In the genomic region with DNA sequence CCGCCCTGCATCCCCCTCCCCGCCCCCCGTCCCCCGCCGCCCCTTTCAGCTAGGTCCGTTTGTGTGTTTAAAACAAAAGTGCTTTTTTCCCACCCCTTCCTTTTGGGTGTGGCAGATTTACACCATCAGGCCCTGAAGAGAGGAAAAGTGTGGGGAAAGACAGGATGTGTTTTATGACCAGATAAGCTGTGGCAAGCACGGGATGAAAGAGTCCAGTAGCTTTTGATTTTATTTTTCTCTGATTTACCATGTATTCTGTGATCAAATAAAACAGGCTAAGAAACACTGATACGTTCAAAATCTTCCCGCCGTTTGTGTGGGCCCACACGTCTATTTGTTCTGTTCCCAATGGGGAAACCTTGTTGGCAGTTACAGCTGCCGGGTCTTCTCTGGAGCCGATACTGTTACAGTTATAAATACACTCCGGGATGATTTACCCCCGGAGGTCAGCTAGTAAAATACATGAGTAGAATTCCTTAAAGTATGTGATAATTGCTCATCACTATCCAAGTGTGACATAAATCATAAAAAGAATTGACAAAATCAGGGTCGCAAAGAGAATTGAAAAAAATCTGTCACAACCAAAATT, we compare ENCODE assay signal across 12 cellular contexts. TPM values are rescaled to one million over a fixed set of nuclear protein-coding genes. Genes with fewer than 3 reads are reported as not detected.
A peak's percentile ranks its signal among the peaks of the same experiment; 100 is the strongest.
DNase-seq lines count a peak whose midpoint lies in the region; ATAC-seq, FAIRE-seq and TF ChIP-seq lines count a peak whose summit lies in the region.
"Had no signal": no experiment of that assay in that cellular context is flagged by ENCODE, and none has a peak within 500 bp of the region (broad histone marks: within the 10 kb centered on the region; RNA-seq: fewer than 3 reads in every experiment).

No MANE protein-coding gene starts in this region.

- no peak for FAIRE-seq in urothelium cell line (lab: Jason Lieb, UNC)

- peaks cover 12% of the 10 kb centered on the region for H3K4me1 Mint-ChIP-seq in activated naive CD8-positive, alpha-beta T cell (ENCODE audit: low read depth)
- H3K4me1 Mint-ChIP-seq in activated naive CD8-positive, alpha-beta T cell treated with anti-CD3 and anti-CD28 coated beads, Interleukin-2, amount 50 U/mL, for 24 hours = peaks cover 7% of the 10 kb centered on the region
- H3K4me1 Mint-ChIP-seq in activated naive CD8-positive, alpha-beta T cell treated with anti-CD3 and anti-CD28 coated beads, Interleukin-2, amount 10 ng/mL, durations not matched to agents 7 days and 5 days = peaks cover 15% of the 10 kb centered on the region
- H3K4me1 Mint-ChIP-seq in activated T-helper 1 cell treated with anti-CD3 and anti-CD28 coated beads, Interleukin-12 subunit alpha, Interleukin-12 subunit beta, Interleukin-2, Interleukin-4 antibody, amounts not matched to agents 30 ng/mL and 10 ng/mL and 1 ng/mL, durations not matched to agents 14 hours and 24 hours and 36 hours (ENCODE audit: low read depth) = peaks cover 22% of the 10 kb centered on the region

- TF ChIP-seq POLR2A in suprapubic skin (IDR thresholded peaks at IDR 0.05) = no peak

- POLR2A ChIA-PET in activated naive CD8-positive, alpha-beta T cell treated with anti-CD3 and anti-CD28 coated beads, Interleukin-2, amount 10 ng/mL, durations not matched to agents 7 days and 5 days (lab: Charles Lee) = no interaction called here

- TF ChIP-seq EP300 in suprapubic skin (IDR thresholded peaks at IDR 0.05) = no peak

- 30% methylated on average over 16 of the region's 16 CpGs for WGBS in suprapubic skin

- no peak for DNase-seq in activated naive CD8-positive, alpha-beta T cell treated with anti-CD3 and anti-CD28 coated beads, Interleukin-2, amount 50 U/mL, for 24 hours
- no peak for DNase-seq in activated naive CD8-positive, alpha-beta T cell treated with anti-CD3 and anti-CD28 coated beads, Interleukin-2, amount 10 ng/mL, durations not matched to agents 7 days and 5 days
- DNase-seq in lower lobe of right lung (no peak), urothelium cell line (ENCODE audit: low spot score) (peak; percentile 10), suprapubic skin (ENCODE audit: low spot score in 2 of 2) (no peak), NCI-H187 treated with DMSO at 0.1 percent for 48 hours (lab: John Stamatoyannopoulos, UW) (no peak)
- DNase-seq in activated T-helper 1 cell treated with anti-CD3 and anti-CD28 coated beads, Interleukin-12 subunit alpha, Interleukin-12 subunit beta, Interleukin-2, Interleukin-4 antibody, amounts not matched to agents 30 ng/mL and 10 ng/mL and 1 ng/mL, durations not matched to agents 14 hours and 24 hours and 36 hours (ENCODE audit: low spot score) = no peak
- DNase-seq: amygdala had no signal

- no peak overlapping the region for H3K4me3 ChIP-seq in lower lobe of right lung
- H3K4me3 ChIP-seq in suprapubic skin = no peak overlapping the region
- H3K4me3 ChIP-seq: HAP-1 had no signal

- ATAC-seq in activated naive CD8-positive, alpha-beta T cell treated with anti-CD3 and anti-CD28 coated beads, Interleukin-2, amount 50 U/mL, for 24 hours = no peak
- ATAC-seq in activated naive CD8-positive, alpha-beta T cell treated with anti-CD3 and anti-CD28 coated beads, Interleukin-2, amount 10 ng/mL, durations not matched to agents 7 days and 5 days (ENCODE audit: low read depth) = no peak
- no peak for ATAC-seq in lower lobe of right lung

- no peak for TF ChIP-seq CTCF in lower lobe of right lung (IDR thresholded peaks at IDR 0.05)
- TF ChIP-seq CTCF in suprapubic skin (IDR thresholded peaks at IDR 0.05) = no peak

- H3K36me3 Mint-ChIP-seq in activated naive CD8-positive, alpha-beta T cell = peaks cover 9% of the 10 kb centered on the region
- peaks cover 7% of the 10 kb centered on the region for H3K36me3 Mint-ChIP-seq in activated naive CD8-positive, alpha-beta T cell treated with anti-CD3 and anti-CD28 coated beads, Interleukin-2, amount 50 U/mL, for 24 hours (ENCODE audit: low read depth)
- H3K36me3 Mint-ChIP-seq in activated naive CD8-positive, alpha-beta T cell treated with anti-CD3 and anti-CD28 coated beads, Interleukin-2, amount 10 ng/mL, durations not matched to agents 7 days and 5 days = peaks cover 10% of the 10 kb centered on the region
- H3K36me3 Mint-ChIP-seq in activated T-helper 1 cell treated with anti-CD3 and anti-CD28 coated beads, Interleukin-12 subunit alpha, Interleukin-12 subunit beta, Interleukin-2, Interleukin-4 antibody, amounts not matched to agents 30 ng/mL and 10 ng/mL and 1 ng/mL, durations not matched to agents 14 hours and 24 hours and 36 hours (ENCODE audit: low read depth) = peaks cover 7% of the 10 kb centered on the region

- H3K27me3 ChIP-seq in lower lobe of right lung (ENCODE audit: low read depth) = no peaks in the 10 kb centered on the region
- no peaks in the 10 kb centered on the region for H3K27me3 ChIP-seq in suprapubic skin

- peaks cover 8% of the 10 kb centered on the region for H3K9me3 Mint-ChIP-seq in activated naive CD8-positive, alpha-beta T cell (ENCODE audit: low read depth)
- H3K9me3 Mint-ChIP-seq in activated naive CD8-positive, alpha-beta T cell treated with anti-CD3 and anti-CD28 coated beads, Interleukin-2, amount 50 U/mL, for 24 hours = peaks cover 16% of the 10 kb centered on the region
- peaks cover 3% of the 10 kb centered on the region for H3K9me3 Mint-ChIP-seq in activated naive CD8-positive, alpha-beta T cell treated with anti-CD3 and anti-CD28 coated beads, Interleukin-2, amount 10 ng/mL, durations not matched to agents 7 days and 5 days
- no peaks in the 10 kb centered on the region for H3K9me3 Mint-ChIP-seq in activated T-helper 1 cell treated with anti-CD3 and anti-CD28 coated beads, Interleukin-12 subunit alpha, Interleukin-12 subunit beta, Interleukin-2, Interleukin-4 antibody, amounts not matched to agents 30 ng/mL and 10 ng/mL and 1 ng/mL, durations not matched to agents 14 hours and 24 hours and 36 hours

- H3K27ac ChIP-seq in lower lobe of right lung = peak overlapping the region; percentile 38
- no peak overlapping the region for H3K27ac ChIP-seq in suprapubic skin

- intact Hi-C loops in lower lobe of right lung (cut with DNase I) = no loop called here
- intact Hi-C loops in activated T-helper 1 cell treated with anti-CD3 and anti-CD28 coated beads, Interleukin-12 subunit alpha, Interleukin-12 subunit beta, Interleukin-2, Interleukin-4 antibody, amounts not matched to agents 30 ng/mL and 10 ng/mL and 1 ng/mL, durations not matched to agents 14 hours and 24 hours and 36 hours (cut with micrococcal nuclease) = no loop called here

- H3K27ac Mint-ChIP-seq in activated naive CD8-positive, alpha-beta T cell = no peak overlapping the region
- no peak overlapping the region for H3K27ac Mint-ChIP-seq in activated naive CD8-positive, alpha-beta T cell treated with anti-CD3 and anti-CD28 coated beads, Interleukin-2, amount 50 U/mL, for 24 hours
- H3K27ac Mint-ChIP-seq in activated naive CD8-positive, alpha-beta T cell treated with anti-CD3 and anti-CD28 coated beads, Interleukin-2, amount 10 ng/mL, durations not matched to agents 7 days and 5 days = peak overlapping the region; percentile 33
- no peak overlapping the region for H3K27ac Mint-ChIP-seq in activated T-helper 1 cell treated with anti-CD3 and anti-CD28 coated beads, Interleukin-12 subunit alpha, Interleukin-12 subunit beta, Interleukin-2, Interleukin-4 antibody, amounts not matched to agents 30 ng/mL and 10 ng/mL and 1 ng/mL, durations not matched to agents 14 hours and 24 hours and 36 hours
- H3K27ac Mint-ChIP-seq: progenitor cell of endocrine pancreas had no signal

- H3K36me3 ChIP-seq in lower lobe of right lung = no peaks in the 10 kb centered on the region
- no peaks in the 10 kb centered on the region for H3K36me3 ChIP-seq in suprapubic skin
- H3K36me3 ChIP-seq: HAP-1 had no signal

- peaks cover 6% of the 10 kb centered on the region for H3K4me1 ChIP-seq in lower lobe of right lung
- peaks cover 16% of the 10 kb centered on the region for H3K4me1 ChIP-seq in suprapubic skin

- peak overlapping the region; percentile 23 for H3K4me3 Mint-ChIP-seq in activated naive CD8-positive, alpha-beta T cell
- no peak overlapping the region for H3K4me3 Mint-ChIP-seq in activated naive CD8-positive, alpha-beta T cell treated with anti-CD3 and anti-CD28 coated beads, Interleukin-2, amount 50 U/mL, for 24 hours
- peak overlapping the region; percentile 70 for H3K4me3 Mint-ChIP-seq in activated naive CD8-positive, alpha-beta T cell treated with anti-CD3 and anti-CD28 coated beads, Interleukin-2, amount 10 ng/mL, durations not matched to agents 7 days and 5 days
- H3K4me3 Mint-ChIP-seq in activated T-helper 1 cell treated with anti-CD3 and anti-CD28 coated beads, Interleukin-12 subunit alpha, Interleukin-12 subunit beta, Interleukin-2, Interleukin-4 antibody, amounts not matched to agents 30 ng/mL and 10 ng/mL and 1 ng/mL, durations not matched to agents 14 hours and 24 hours and 36 hours = no peak overlapping the region

- H3K27me3 Mint-ChIP-seq in activated naive CD8-positive, alpha-beta T cell = peaks cover 7% of the 10 kb centered on the region
- H3K27me3 Mint-ChIP-seq in activated naive CD8-positive, alpha-beta T cell treated with anti-CD3 and anti-CD28 coated beads, Interleukin-2, amount 50 U/mL, for 24 hours = peaks cover 23% of the 10 kb centered on the region
- H3K27me3 Mint-ChIP-seq in activated naive CD8-positive, alpha-beta T cell treated with anti-CD3 and anti-CD28 coated beads, Interleukin-2, amount 10 ng/mL, durations not matched to agents 7 days and 5 days = no peaks in the 10 kb centered on the region
- no peaks in the 10 kb centered on the region for H3K27me3 Mint-ChIP-seq in activated T-helper 1 cell treated with anti-CD3 and anti-CD28 coated beads, Interleukin-12 subunit alpha, Interleukin-12 subunit beta, Interleukin-2, Interleukin-4 antibody, amounts not matched to agents 30 ng/mL and 10 ng/mL and 1 ng/mL, durations not matched to agents 14 hours and 24 hours and 36 hours (ENCODE audit: insufficient read depth)
- H3K27me3 Mint-ChIP-seq: progenitor cell of endocrine pancreas had no signal

- H3K9me3 ChIP-seq in lower lobe of right lung (peaks cover 5% of the 10 kb centered on the region), suprapubic skin (no peaks in the 10 kb centered on the region)

RNA-seq across cellular contexts. Expression of gene LRP2BP, which starts 10.8 kb away (rescaled TPM):
- total RNA-seq in activated naive CD8-positive, alpha-beta T cell treated with anti-CD3 and anti-CD28 coated beads, Interleukin-2, amount 10 ng/mL, durations not matched to agents 7 days and 5 days = under 1 TPM; 0.71 to 0.78 TPM
- total RNA-seq in lower lobe of right lung (1.5 TPM), suprapubic skin (1 to 10 TPM in 3 of 4 donors, under 1 TPM in 1; 0.60 to 3.1 (median 1.3) TPM)
- total RNA-seq in activated T-helper 1 cell treated with anti-CD3 and anti-CD28 coated beads, Interleukin-12 subunit alpha, Interleukin-12 subunit beta, Interleukin-2, Interleukin-4 antibody, amounts not matched to agents 30 ng/mL and 10 ng/mL and 1 ng/mL, durations not matched to agents 14 hours and 24 hours and 36 hours = 0.42 and 0.47 TPM in 2 replicates
- total RNA-seq: G401 had no signal

RNA-seq across cellular contexts. Expression of gene ANKRD37, which starts 11.7 kb away (rescaled TPM):
- total RNA-seq in activated naive CD8-positive, alpha-beta T cell treated with anti-CD3 and anti-CD28 coated beads, Interleukin-2, amount 10 ng/mL, durations not matched to agents 7 days and 5 days = 1 to 10 TPM; 7.4 to 8.1 TPM
- total RNA-seq in lower lobe of right lung (15.7 TPM), suprapubic skin (10 to 100 TPM in 2 of 4 donors, 1 to 10 TPM in 2; 8.0 to 20.4 (median 10.9) TPM)
- 12.4 and 15.8 TPM in 2 replicates for total RNA-seq in activated T-helper 1 cell treated with anti-CD3 and anti-CD28 coated beads, Interleukin-12 subunit alpha, Interleukin-12 subunit beta, Interleukin-2, Interleukin-4 antibody, amounts not matched to agents 30 ng/mL and 10 ng/mL and 1 ng/mL, durations not matched to agents 14 hours and 24 hours and 36 hours

RNA-seq across cellular contexts. Expression of gene UFSP2, which starts 40.8 kb away (rescaled TPM):
- 10 to 100 TPM; 19.8 to 24.1 TPM for total RNA-seq in activated naive CD8-positive, alpha-beta T cell treated with anti-CD3 and anti-CD28 coated beads, Interleukin-2, amount 10 ng/mL, durations not matched to agents 7 days and 5 days
- 30.0 TPM for total RNA-seq in lower lobe of right lung
- 19.8 and 19.9 TPM in 2 replicates for total RNA-seq in activated T-helper 1 cell treated with anti-CD3 and anti-CD28 coated beads, Interleukin-12 subunit alpha, Interleukin-12 subunit beta, Interleukin-2, Interleukin-4 antibody, amounts not matched to agents 30 ng/mL and 10 ng/mL and 1 ng/mL, durations not matched to agents 14 hours and 24 hours and 36 hours
- total RNA-seq in suprapubic skin = 10 to 100 TPM; 20.6 to 35.7 (median 28.7) TPM

Comparison
In these comparisons a context has a peak if more than half of its experiments do, and no peak if none do; other contexts are left out.
1. H3K4me3 Mint-ChIP-seq: peak in activated naive CD8-positive, alpha-beta T cell (single experiment) and activated naive CD8-positive, alpha-beta T cell treated with anti-CD3 and anti-CD28 coated beads, Interleukin-2, amount 10 ng/mL, durations not matched to agents 7 days and 5 days (single experiment); none in activated naive CD8-positive, alpha-beta T cell treated with anti-CD3 and anti-CD28 coated beads, Interleukin-2, amount 50 U/mL, for 24 hours (single experiment) and activated T-helper 1 cell treated with anti-CD3 and anti-CD28 coated beads, Interleukin-12 subunit alpha, Interleukin-12 subunit beta, Interleukin-2, Interleukin-4 antibody, amounts not matched to agents 30 ng/mL and 10 ng/mL and 1 ng/mL, durations not matched to agents 14 hours and 24 hours and 36 hours (single experiment).